Comparison of ENCODE assay signal across 8 cellular contexts in genomic region chr4:103075894-103076776, GRCh38. TPM values are rescaled to one million over a fixed set of nuclear protein-coding genes. Genes with fewer than 3 reads are reported as not detected.
DNase-seq lines count a peak whose midpoint lies in the region; ATAC-seq and TF ChIP-seq lines count a peak whose summit lies in the region.

TSS of gene SLC9B2 (minus strand) at chr4:103076761. CDS start at chr4:103067550, 9,211 bp downstream.

- peaks cover 51% of the 10 kb centered on the region for H3K4me1 ChIP-seq in OCI-LY7 (ENCODE audit: insufficient read depth, low read length, poor library complexity, severe bottlenecking)
- peaks cover 0 to 9% of the 10 kb centered on the region in 2 donors for H3K4me1 ChIP-seq in muscle layer of duodenum (ENCODE audit: control insufficient read depth in 1 of 2, insufficient read depth in 2 of 2, low read length in 2 of 2)

- peak; percentile 65 for ATAC-seq in GM19023 (IDR thresholded peaks at IDR 0.05; ENCODE audit: unreplicated experiment)
- ATAC-seq in HG03280 (IDR thresholded peaks at IDR 0.05; ENCODE audit: unreplicated experiment) = peak; percentile 56
- peak; percentile 89 for ATAC-seq in esophagus mucosa

- H3K9me3 ChIP-seq in OCI-LY7 (ENCODE audit: low read length) = no peaks in the 10 kb centered on the region
- no peaks in the 10 kb centered on the region for H3K9me3 ChIP-seq in muscle layer of duodenum (ENCODE audit: control insufficient read depth in 1 of 2, low read length in 2 of 2)

- CTCF ChIA-PET in BJ (lab: Yijun Ruan, JAX) = interaction anchor here (1.2 to 2.1 kb wide), 3 partner anchors 14 to 455 kb away, joined by 3 to 7 read pairs (median 4); partner anchors contain the start of gene BDH2
- CTCF ChIA-PET in OCI-LY7 (lab: Charles Lee; ENCODE audit: unreplicated experiment) = no interaction called here

- POLR2A ChIA-PET in BJ (lab: Charles Lee) (no interaction called here), OCI-LY7 (lab: Charles Lee) (interaction anchor here (0.6 to 5.9 kb wide), 11 partner anchors 10 to 492 kb away, joined by 3 to 49 read pairs (median 5); partner anchors contain the start of gene BDH2)

- H3K4me3 Mint-ChIP-seq in activated T-cell treated with anti-CD3 and anti-CD28 coated beads, Interleukin-2, amount 50 U/mL, for 24 hours = peak within 1 kb of the TSS; percentile 97

- H3K36me3 ChIP-seq in BJ (ENCODE audit: control insufficient read depth, insufficient read depth, low read length) (peaks cover 1% of the 10 kb centered on the region; the same call in 1 of the 2 replicates), OCI-LY7 (ENCODE audit: insufficient read depth, low read length) (peaks cover 23% of the 10 kb centered on the region), muscle layer of duodenum (ENCODE audit: control insufficient read depth in 1 of 2, insufficient read depth in 2 of 2, low read length in 2 of 2) (peaks cover 5 to 11% of the 10 kb centered on the region in 2 donors)

- no peaks in the 10 kb centered on the region for H3K27me3 ChIP-seq in BJ (ENCODE audit: control insufficient read depth, insufficient read depth, low read length)
- no peaks in the 10 kb centered on the region for H3K27me3 ChIP-seq in muscle layer of duodenum (ENCODE audit: low read depth, low read length)

- no peak for TF ChIP-seq CTCF in BJ (IDR thresholded peaks at IDR 0.05; ENCODE audit: insufficient read depth, low read depth, low read length)
- TF ChIP-seq CTCF in OCI-LY7 (conservative IDR thresholded peaks at IDR 0.05; ENCODE audit: low read length) = peak; percentile 39; the same call in 1 of the 2 replicates

- no peaks in the 10 kb centered on the region for H3K9me3 Mint-ChIP-seq in activated T-cell treated with anti-CD3 and anti-CD28 coated beads, Interleukin-2, amount 50 U/mL, for 24 hours

- H3K79me2 ChIP-seq in OCI-LY7 (ENCODE audit: insufficient read depth, low read depth, low read length) = peaks cover 49% of the 10 kb centered on the region

- H2AFZ ChIP-seq in OCI-LY7 (ENCODE audit: low read length) = peak within 1 kb of the TSS; percentile 97

- H3K4me3 ChIP-seq in BJ (ENCODE audit: low read depth, low read length) = peak within 1 kb of the TSS; percentile 68
- peak within 1 kb of the TSS; percentile 79 for H3K4me3 ChIP-seq in OCI-LY7 (ENCODE audit: low read depth, low read length, poor library complexity, severe bottlenecking)
- peak within 1 kb of the TSS; percentile 72 to 84 for H3K4me3 ChIP-seq in muscle layer of duodenum (ENCODE audit: low read depth in 1 of 2, low read length in 2 of 2)

- no TSS peak for BruUV-seq in OCI-LY7 (replicated peaks; lab: Mats Ljungman, UMichigan)

- no peaks in the 10 kb centered on the region for H3K27me3 Mint-ChIP-seq in activated T-cell treated with anti-CD3 and anti-CD28 coated beads, Interleukin-2, amount 50 U/mL, for 24 hours

- H3K36me3 Mint-ChIP-seq in activated T-cell treated with anti-CD3 and anti-CD28 coated beads, Interleukin-2, amount 50 U/mL, for 24 hours (ENCODE audit: low read depth) = peaks cover 43% of the 10 kb centered on the region

- intact Hi-C loops in OCI-LY7 (cut with micrococcal nuclease; ENCODE audit: unreplicated experiment) = loop anchor here (1.0 to 5.0 kb wide), 5 partner anchors 209 to 731 kb away; partner anchors contain the start of genes CISD2, NFKB1 and SLC39A8

- no peak for DNase-seq in BJ (ENCODE audit: low read depth)
- peak; percentile 79 for DNase-seq in OCI-LY7 (ENCODE audit: low spot score)
- peak; percentile 86 for DNase-seq in activated T-cell treated with anti-CD3 and anti-CD28 coated beads, Interleukin-2, amount 50 U/mL, for 24 hours
- DNase-seq in stimulated activated CD8-positive, alpha-beta memory T cell treated with anti-CD3 and anti-CD28 coated beads, Interleukin-7, amount 100 ng/mL, for 24 hours (ENCODE audit: low read depth) = peak; percentile 31

- H4K20me1 ChIP-seq in OCI-LY7 (ENCODE audit: insufficient read depth, low read length) = no peaks in the 10 kb centered on the region; the same call in 1 of the 2 replicates

- peak within 1 kb of the TSS; percentile 97 for H3K4me2 ChIP-seq in OCI-LY7 (ENCODE audit: low read length)

- H3K4me1 Mint-ChIP-seq in activated T-cell treated with anti-CD3 and anti-CD28 coated beads, Interleukin-2, amount 50 U/mL, for 24 hours (ENCODE audit: low read depth) = peaks cover 50% of the 10 kb centered on the region

- H3K27ac ChIP-seq in OCI-LY7 (ENCODE audit: low read depth, low read length, poor library complexity, severe bottlenecking) = peak within 1 kb of the TSS; percentile 86
- H3K27ac ChIP-seq in muscle layer of duodenum (ENCODE audit: low read length) = peak within 1 kb of the TSS; percentile 91

- no peaks in the 10 kb centered on the region for H3K9me2 ChIP-seq in OCI-LY7 (ENCODE audit: insufficient read depth, low read length)

- H3K27ac Mint-ChIP-seq in activated T-cell treated with anti-CD3 and anti-CD28 coated beads, Interleukin-2, amount 50 U/mL, for 24 hours = peak within 1 kb of the TSS; percentile 98

RNA-seq across cellular contexts. Expression of gene SLC9B2, which starts in this region (rescaled TPM):
- polyA plus RNA-seq in BJ (2011; rRNA removed) = 12.6 and 15.9 TPM in 2 replicates
- 5.6 and 6.4 TPM in 2 replicates for polyA minus RNA-seq in BJ (2011; rRNA and poly(A)+ RNA removed)
- total RNA-seq in OCI-LY7 (2014; rRNA removed; shearing (Covaris generic)) = 23.5 and 26.5 TPM in 2 replicates
- total RNA-seq in OCI-LY7 (2022) (36.5 and 38.5 TPM in 2 replicates), esophagus mucosa (6.1 TPM)
